ENCODE assay signal across 1 cellular context in genomic region chr14:95069018-95069417, GRCh38.
TF ChIP-seq lines count a peak whose summit lies in the region.

No MANE protein-coding gene starts in this region.

TF ChIP-seq in IMR-90, 13 proteins besides CTCF, POLR2A, EP300 and RAD21 (continued from another document):
- no peak for TF ChIP-seq CEBPB (IDR thresholded peaks at IDR 0.05; ENCODE audit: low read depth, low read length)
- no peak for TF ChIP-seq MAZ (IDR thresholded peaks at IDR 0.05; ENCODE audit: borderline replicate concordance, low read depth, low read length)
- no peak for TF ChIP-seq NFE2L2 (IDR thresholded peaks at IDR 0.05; ENCODE audit: low read depth, low read length)
- no peak for TF ChIP-seq MXI1 (IDR thresholded peaks at IDR 0.05; ENCODE audit: borderline replicate concordance, low read depth, low read length)
- TF ChIP-seq RFX5 (IDR thresholded peaks at IDR 0.05; ENCODE audit: low read depth, low read length): no peak
- no peak for TF ChIP-seq FOS (IDR thresholded peaks at IDR 0.05; ENCODE audit: low read depth, low read length)
- TF ChIP-seq SMC3 (IDR thresholded peaks at IDR 0.05; ENCODE audit: low read depth, low read length): no peak
- TF ChIP-seq ELK1 (IDR thresholded peaks at IDR 0.05; ENCODE audit: borderline replicate concordance, low read depth, low read length): no peak
- no peak for TF ChIP-seq MAFK (IDR thresholded peaks at IDR 0.05; ENCODE audit: low read depth, low read length)
TF ChIP-seq in IMR-90: peak in this region for 0.
